In the genomic region with DNA sequence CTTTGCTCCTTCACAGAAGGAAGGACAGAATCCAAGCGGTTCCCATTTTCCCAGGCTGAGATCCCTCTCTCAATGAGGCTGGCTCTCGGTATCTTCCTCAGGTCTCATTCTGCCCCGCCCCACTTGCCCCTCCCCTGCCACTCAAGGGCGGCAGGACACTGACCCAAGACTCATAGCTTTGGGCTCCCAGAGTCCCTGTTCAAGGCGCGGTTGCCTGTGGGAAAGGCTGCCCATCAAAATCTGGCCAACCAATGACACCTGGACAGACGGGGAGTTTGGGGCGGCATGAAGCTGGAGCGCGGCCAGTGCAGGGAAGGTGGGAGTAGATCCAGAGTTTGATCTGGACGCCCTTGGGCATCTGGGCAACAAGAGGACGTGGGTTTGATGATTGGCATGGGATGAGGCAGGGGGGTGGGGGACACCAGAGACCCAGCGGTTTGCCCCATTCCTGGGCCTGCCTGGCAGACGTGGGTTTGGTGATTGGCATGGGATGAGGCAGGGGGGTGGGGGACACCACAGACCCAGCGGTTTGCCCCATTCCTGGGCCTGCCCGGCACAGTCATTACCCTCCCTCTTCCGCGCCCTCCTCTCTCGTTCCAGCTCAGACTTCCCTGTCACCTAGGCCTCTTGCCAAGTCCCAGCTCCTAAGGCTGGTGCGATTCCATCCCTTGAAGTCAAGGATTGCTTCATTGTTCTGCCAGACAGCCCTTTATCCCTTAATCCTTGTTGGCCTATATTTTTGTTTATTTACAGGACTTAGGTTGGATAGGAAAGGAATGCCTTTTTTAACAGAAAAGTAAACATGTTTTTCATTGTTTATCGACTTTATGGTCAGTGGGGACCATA, we compare ENCODE assay signal across 8 cellular contexts.
DNase-seq lines count a peak whose midpoint lies in the region; ATAC-seq lines count a peak whose summit lies in the region.

No MANE protein-coding gene starts in this region.

- no peak overlapping the region for H3K4ac ChIP-seq in neuronal stem cell (ENCODE audit: low read length)

- peak overlapping the region; percentile 25 to 41 (median 41) for H3K4me3 Mint-ChIP-seq in T-cell

- H3K4me1 ChIP-seq in neuronal stem cell (ENCODE audit: control insufficient read depth in 2 of 2, insufficient read depth in 1 of 2, low read depth in 1 of 2, low read length in 2 of 2), result peaks cover 8 to 9% of the 10 kb centered on the region in 2 donors

- no peak overlapping the region for H3K9ac ChIP-seq in neuronal stem cell (ENCODE audit: low read depth, low read length, poor library complexity)

- no peak overlapping the region for H2BK120ac ChIP-seq in neuronal stem cell (ENCODE audit: low read depth, low read length)

- H3K27ac ChIP-seq in neuronal stem cell (replicated peaks; ENCODE audit: low read length), result no peak overlapping the region

- peak overlapping the region in 1 of 2 donors; percentile 68 for H3K4me3 ChIP-seq in neuronal stem cell (ENCODE audit: low read length in 2 of 2)

- peak overlapping the region; percentile 10 for H2BK5ac ChIP-seq in neuronal stem cell (ENCODE audit: low read length)

- H3K27ac Mint-ChIP-seq in T-cell, result peak overlapping the region in 1 of 2 donors; percentile 19

- ATAC-seq in T-cell (replicated peaks in 1 of 4) (no peak), GM19023 (IDR thresholded peaks at IDR 0.05; ENCODE audit: unreplicated experiment) (no peak)

- peaks cover 0 to 27% (median 0%) of the 10 kb centered on the region in 3 experiments for H3K27me3 ChIP-seq in neuronal stem cell (ENCODE audit: control insufficient read depth in 3 of 3, insufficient read depth in 3 of 3, low read depth in 1 of 3, low read length in 3 of 3)

- DNase-seq in NCI-H1092 treated with DMSO at 0.1 percent for 48 hours (lab: John Stamatoyannopoulos, UW) (peak; percentile 10), NCI-H1092 (lab: John Stamatoyannopoulos, UW) (no peak), T-cell (no peak), fibroblast of the conjunctiva (ENCODE audit: low read depth) (peak; percentile 79), neuronal stem cell (ENCODE audit: low spot score) (no peak)
- DNase-seq in activated CD4-positive, alpha-beta T cell treated with anti-CD3 and anti-CD28 coated beads, Interleukin-2, amount 50 U/mL, for 4 hours, result no peak
- DNase-seq in activated CD4-positive, alpha-beta T cell treated with anti-CD3 and anti-CD28 coated beads, Interleukin-2, amount 50 U/mL, for 48 hours, result no peak

- H4K91ac ChIP-seq in neuronal stem cell (ENCODE audit: low read depth, low read length, poor library complexity), result no peak overlapping the region

- H2BK12ac ChIP-seq in neuronal stem cell (ENCODE audit: low read length), result peak overlapping the region; percentile 59

- POLR2A ChIA-PET in T-cell (lab: Charles Lee), result no interaction called here

- H2BK15ac ChIP-seq in neuronal stem cell (ENCODE audit: low read length), result peak overlapping the region; percentile 50

- no peaks in the 10 kb centered on the region for H3K27me3 Mint-ChIP-seq in T-cell

- no CpG with 5 or more reads among the region's 21 CpGs for WGBS in neuronal stem cell (ENCODE audit: extremely low coverage in 2 of 2, insufficient read length in 2 of 2, insufficient replicate concordance in 1 of 2), 2 donors

- H3K4me1 Mint-ChIP-seq in T-cell, result peaks cover 45 to 59% (median 45%) of the 10 kb centered on the region in 3 donors

- no peaks in the 10 kb centered on the region for H3K9me3 Mint-ChIP-seq in T-cell

- no peak overlapping the region for H3K23ac ChIP-seq in neuronal stem cell (ENCODE audit: low read depth, low read length, poor library complexity)

- no peak overlapping the region for H4K8ac ChIP-seq in neuronal stem cell (ENCODE audit: low read depth, low read length)

- H3K18ac ChIP-seq in neuronal stem cell (ENCODE audit: low read length), result peak overlapping the region; percentile 90

- H3K14ac ChIP-seq in neuronal stem cell (ENCODE audit: low read length), result no peak overlapping the region

- peak overlapping the region; percentile 83 for H3K4me2 ChIP-seq in neuronal stem cell (ENCODE audit: insufficient read depth, low read length, poor library complexity, severe bottlenecking)

- no peaks in the 10 kb centered on the region for H3K79me1 ChIP-seq in neuronal stem cell (ENCODE audit: low read depth, low read length)

- H3K9me3 ChIP-seq in neuronal stem cell (replicated peaks in 1 of 2; ENCODE audit: control insufficient read depth in 2 of 2, insufficient read depth in 1 of 2, low read depth in 1 of 2, low read length in 2 of 2), result no peaks in the 10 kb centered on the region

- H3K36me3 Mint-ChIP-seq in T-cell, result no peaks in the 10 kb centered on the region

- H2AFZ ChIP-seq in neuronal stem cell (ENCODE audit: low read length), result peak overlapping the region; percentile 99

- no peaks in the 10 kb centered on the region for H3K36me3 ChIP-seq in neuronal stem cell (replicated peaks in 1 of 2; ENCODE audit: control insufficient read depth in 2 of 2, insufficient read depth in 2 of 2, low read length in 2 of 2)

- peak overlapping the region; percentile 36 for H2AK5ac ChIP-seq in neuronal stem cell (ENCODE audit: low read depth, low read length)

- CTCF ChIA-PET in T-cell (lab: Charles Lee), result interaction anchor here (1.0 to 1.1 kb wide), 4 partner anchors 129 to 246 kb away, joined by 3 to 4 read pairs (median 4); no protein-coding TSS in a partner anchor

Comparison
In these comparisons a context has a peak if more than half of its experiments do, and no peak if none do; other contexts are left out.
1. DNase-seq: peak in NCI-H1092 treated with DMSO at 0.1 percent for 48 hours (single experiment) and fibroblast of the conjunctiva (single experiment); none in NCI-H1092 (single experiment), T-cell (0 of 34), neuronal stem cell (single experiment), activated CD4-positive, alpha-beta T cell treated with anti-CD3 and anti-CD28 coated beads, Interleukin-2, amount 50 U/mL, for 4 hours (0 of 2) and activated CD4-positive, alpha-beta T cell treated with anti-CD3 and anti-CD28 coated beads, Interleukin-2, amount 50 U/mL, for 48 hours (0 of 2).